Comparison of ENCODE assay signal across 8 cellular contexts in the genomic region with DNA sequence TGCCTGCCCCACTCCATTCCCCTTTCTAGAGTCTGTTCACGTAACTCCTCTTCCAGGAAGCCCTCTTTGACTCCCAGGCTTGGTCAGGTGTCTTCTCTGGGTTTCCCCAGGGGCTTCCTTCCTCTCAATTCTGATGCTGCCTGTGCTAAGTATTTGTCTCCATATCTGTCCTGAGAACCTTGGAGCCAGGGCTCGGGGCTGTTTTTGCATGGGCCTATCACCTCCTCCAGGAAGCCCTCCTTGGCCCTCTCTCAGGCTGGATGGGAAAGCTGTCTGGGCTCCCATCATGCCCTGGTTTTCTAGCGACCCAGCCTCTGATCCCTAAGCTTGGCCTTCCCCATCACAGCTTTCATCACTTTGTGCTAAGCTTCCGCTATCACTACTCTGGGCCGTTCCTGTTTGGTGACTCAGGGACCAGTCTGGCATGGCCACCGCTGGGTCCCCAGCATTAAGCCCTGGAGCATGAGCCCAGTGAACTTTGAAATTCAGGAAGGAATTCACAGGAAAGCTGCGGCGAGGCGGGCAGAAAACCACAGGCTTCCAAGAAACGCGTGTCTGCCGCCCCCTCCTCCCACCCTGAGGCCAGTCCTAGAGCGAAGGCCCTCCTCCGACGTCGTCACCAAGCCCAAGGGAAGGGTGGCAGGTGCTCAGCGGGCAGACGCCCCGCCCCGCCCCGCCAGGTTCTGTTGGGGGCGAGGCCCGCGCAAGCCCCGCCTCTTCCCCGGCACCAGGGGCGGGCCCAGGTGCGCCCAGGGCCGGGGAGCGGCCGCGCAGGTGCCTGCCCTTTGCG. TPM values are rescaled to one million over a fixed set of nuclear protein-coding genes. Genes with fewer than 3 reads are reported as not detected.
DNase-seq lines count a peak whose midpoint lies in the region; ATAC-seq, FAIRE-seq and TF ChIP-seq lines count a peak whose summit lies in the region.

No MANE protein-coding gene starts in this region.

- H3K27me3 ChIP-seq in brain microvascular endothelial cell (replicated peaks), result no peaks in the 10 kb centered on the region

- peak overlapping the region in 1 of 2 donors; percentile 96 for H3K9ac ChIP-seq in kidney (ENCODE audit: low read length in 2 of 2)

- in situ Hi-C loops in brain microvascular endothelial cell (cut with HindIII; ENCODE audit: low pct_ligation_motif_present, low sequenced_read_pairs), result no loop called here

- TF ChIP-seq CTCF in GM12865 (IDR thresholded peaks at IDR 0.05; ENCODE audit: insufficient read depth, low read depth, low read length, missing control alignments) (no peak), LNCaP clone FGC (IDR thresholded peaks at IDR 0.05; ENCODE audit: control insufficient read depth, extremely low read depth, insufficient read depth) (no peak), brain microvascular endothelial cell (IDR thresholded peaks at IDR 0.05; ENCODE audit: low read depth, low read length, missing control alignments) (no peak), kidney (IDR thresholded peaks at IDR 0.05; ENCODE audit: borderline replicate concordance, extremely low read depth, insufficient read depth) (no peak)

- H3K27ac ChIP-seq in brain microvascular endothelial cell, result no peak overlapping the region
- peak overlapping the region; percentile 94 to 96 for H3K27ac ChIP-seq in kidney (ENCODE audit: low read depth in 2 of 2, low read length in 2 of 2)

- H3K9me3 ChIP-seq in kidney (ENCODE audit: control insufficient read depth in 1 of 2, low read length in 2 of 2), result no peaks in the 10 kb centered on the region

- intact Hi-C loops in kidney (cut with DNase I), result no loop called here

- H3K4me3 ChIP-seq in GM12865 (ENCODE audit: low read depth, low read length), result peak overlapping the region; percentile 41
- H3K4me3 ChIP-seq in LNCaP clone FGC (ENCODE audit: low read depth, low read length), result peak overlapping the region; percentile 77
- peak overlapping the region; percentile 47 for H3K4me3 ChIP-seq in brain microvascular endothelial cell (ENCODE audit: low read depth, low read length)
- H3K4me3 ChIP-seq in kidney (ENCODE audit: low read length in 2 of 2), result peak overlapping the region; percentile 53 to 79

- FAIRE-seq in kidney (lab: Jason Lieb, UNC), result no peak

- peak; percentile 20 for DNase-seq in GM12865 (ENCODE audit: low read depth)
- DNase-seq in LNCaP clone FGC (ENCODE audit: low read depth), result no peak
- DNase-seq in T-helper 9 cell, result peak; percentile 60
- DNase-seq in brain microvascular endothelial cell, result peak; percentile 63
- DNase-seq in kidney, result peak; percentile 96
- peak; percentile 69 to 70 for DNase-seq in stimulated activated CD4-positive, alpha-beta T cell treated with anti-CD3 and anti-CD28 coated beads, Interleukin-1b, Interleukin-23, amount 100 ng/mL, for 4 hours (ENCODE audit: low read depth in 2 of 2)
- no peak for DNase-seq in HuH-7 (ENCODE audit: low spot score)

- H3K36me3 ChIP-seq in brain microvascular endothelial cell (replicated peaks), result no peaks in the 10 kb centered on the region
- no peaks in the 10 kb centered on the region for H3K36me3 ChIP-seq in kidney (ENCODE audit: control insufficient read depth in 1 of 2, insufficient read depth in 2 of 2, low read length in 2 of 2)

- peaks cover 24 to 38% of the 10 kb centered on the region in 2 donors for H3K4me1 ChIP-seq in kidney (ENCODE audit: control insufficient read depth in 1 of 2, insufficient read depth in 1 of 2, low read depth in 1 of 2, low read length in 2 of 2)

- no peak for ATAC-seq in GM18861 (IDR thresholded peaks at IDR 0.05; ENCODE audit: unreplicated experiment)

RNA-seq across cellular contexts. Expression of a gene that starts 0.5 kb away (rescaled TPM):
- total RNA-seq in kidney, result 381 TPM
- polyA plus RNA-seq in kidney (ENCODE audit: insufficient read depth, low read depth, low replicate concordance), result 425 TPM

RNA-seq across cellular contexts. Expression of a gene that starts 7.7 kb away (rescaled TPM):
- 66.0 TPM for total RNA-seq in kidney
- 69.9 TPM for polyA plus RNA-seq in kidney (ENCODE audit: insufficient read depth, low read depth, low replicate concordance)

RNA-seq across cellular contexts. Expression of a gene that starts 39.9 kb away (rescaled TPM):
- not detected for total RNA-seq in kidney
- not detected for polyA plus RNA-seq in kidney (ENCODE audit: insufficient read depth, low read depth, low replicate concordance)

RNA-seq across cellular contexts. Expression of a gene that starts 40.2 kb away (rescaled TPM):
- 43.9 TPM for total RNA-seq in kidney
- 40.3 TPM for polyA plus RNA-seq in kidney (ENCODE audit: insufficient read depth, low read depth, low replicate concordance)

RNA-seq across cellular contexts. Expression of a gene that starts 51.9 kb away (rescaled TPM):
- 30.3 TPM for total RNA-seq in kidney
- polyA plus RNA-seq in kidney (ENCODE audit: insufficient read depth, low read depth, low replicate concordance), result 62.7 TPM

Comparison
In these comparisons a context has a peak if more than half of its experiments do, and no peak if none do; other contexts are left out.
1. DNase-seq: peak in GM12865 (single experiment), T-helper 9 cell (single experiment), brain microvascular endothelial cell (single experiment), kidney (single experiment) and stimulated activated CD4-positive, alpha-beta T cell treated with anti-CD3 and anti-CD28 coated beads, Interleukin-1b, Interleukin-23, amount 100 ng/mL, for 4 hours (2 of 2); none in LNCaP clone FGC (single experiment) and HuH-7 (single experiment).
2. Peak in every context shown above with its lines, with median percentiles within 50 percentile points of each other: H3K4me3 ChIP-seq.